Comparison of ENCODE assay signal across 25 cellular contexts in genomic region chr3:99159220-99159762, GRCh38.
"Had no signal": no experiment of that assay in that cellular context is flagged by ENCODE, and none has a peak within 500 bp of the region (broad histone marks: within the 10 kb centered on the region; RNA-seq: fewer than 3 reads in every experiment).

No MANE protein-coding gene starts in this region.

- H3K36me3 ChIP-seq: breast epithelium, MG63 had no signal

- DNase-seq: activated CD4-positive, alpha-beta T cell treated with anti-CD3 and anti-CD28 coated beads, Interleukin-2, amount 10 ng/mL, durations not matched to agents 24 days and 14 days; activated CD4-positive, alpha-beta T cell treated with anti-CD3 and anti-CD28 coated beads, Interleukin-2, amount 50 U/mL, for 4 hours; activated CD8-positive, alpha-beta T cell treated with anti-CD3 and anti-CD28 coated beads for 36 hours; activated effector memory CD4-positive, alpha-beta T cell treated with anti-CD3 and anti-CD28 coated beads, Interleukin-2, amount 50 U/mL, for 16 hours; activated naive CD4-positive, alpha-beta T cell; activated naive CD4-positive, alpha-beta T cell treated with anti-CD3 and anti-CD28 coated beads, Interleukin-2, amount 50 U/mL, for 16 hours; activated naive CD8-positive, alpha-beta T cell treated with anti-CD3 and anti-CD28 coated beads for 36 hours; activated T-cell treated with anti-CD3 and anti-CD28 coated beads, Interleukin-2, amount 50 U/mL, for 1 hour; activated T-cell treated with anti-CD3 and anti-CD28 coated beads, Interleukin-2, amount 50 U/mL, for 72 hours; body of pancreas; Karpas-422; MG63; NCI-H1048; NCI-H1105 treated with DMSO at 0.1 percent for 48 hours; NCI-H1436; NCI-H1694; NCI-H2029; NCI-H2171; NCI-H510A; NCI-H526; NCI-H748 treated with DMSO at 0.1 percent for 48 hours; NK-92 treated with Interleukin-12 subunit alpha and Interleukin-12 subunit beta, amount 100 ng/mL, for 24 hours; PC-3 had no signal

- H3K4me3 ChIP-seq: body of pancreas, breast epithelium, MG63 had no signal

- H3K27ac ChIP-seq: body of pancreas, breast epithelium, RWPE1 had no signal

- H3K4me1 ChIP-seq: body of pancreas, breast epithelium had no signal
